Comparison of ENCODE assay signal across 22 cellular contexts in the genomic region with DNA sequence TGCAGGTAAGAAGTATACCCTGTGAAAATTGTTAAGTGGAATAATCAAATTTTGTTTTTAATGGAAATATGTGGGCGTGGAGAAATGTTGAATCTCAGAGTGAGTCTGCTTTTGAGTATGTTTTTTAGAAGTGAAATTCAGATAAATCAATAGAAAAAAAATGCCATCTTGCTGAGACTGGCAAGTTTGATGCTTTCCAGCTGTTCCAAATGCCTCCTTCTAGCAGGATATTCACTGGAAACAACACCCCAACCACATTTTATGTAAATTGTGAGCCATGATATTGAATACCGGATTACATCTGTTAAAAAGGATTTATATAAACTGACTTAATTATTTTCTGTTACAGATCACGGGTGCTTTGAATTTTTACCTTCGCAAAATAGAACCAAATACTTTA.
"Had no signal": no experiment of that assay in that cellular context is flagged by ENCODE, and none has a peak within 500 bp of the region (broad histone marks: within the 10 kb centered on the region; RNA-seq: fewer than 3 reads in every experiment).

No MANE protein-coding gene starts in this region.

- H3K4me3 ChIP-seq: coronary artery, dorsolateral prefrontal cortex, left ventricle myocardium inferior, lung, psoas muscle, right lobe of liver, spleen, thoracic aorta had no signal

- H3K27me3 ChIP-seq: dorsolateral prefrontal cortex, foreskin keratinocyte, right lobe of liver, spleen had no signal

- H3K36me3 ChIP-seq: left ventricle myocardium inferior, right lobe of liver, spleen, thoracic aorta had no signal

- H3K27me3 Mint-ChIP-seq: stimulated activated naive B cell treated with anti-CD40 and anti-IgM and Interleukin-4, amounts not matched to agents 10 μg/mL and 1 μg/mL and 100 μg/mL, for 72 hours; stimulated activated naive CD8-positive, alpha-beta T cell treated with anti-CD3 and anti-CD28 coated beads, Interleukin-15, amount 100 ng/mL, for 72 hours had no signal

- H3K27ac Mint-ChIP-seq: naive B cell; nephron; stimulated activated naive B cell treated with anti-CD40 and anti-IgM and Interleukin-4, amounts not matched to agents 10 μg/mL and 1 μg/mL and 100 μg/mL, for 72 hours; stimulated activated naive CD8-positive, alpha-beta T cell treated with anti-CD3 and anti-CD28 coated beads, Interleukin-15, amount 100 ng/mL, for 72 hours had no signal

- H3K9me3 Mint-ChIP-seq: naive B cell; nephron; stimulated activated naive B cell treated with anti-CD40 and anti-IgM and Interleukin-4, amounts not matched to agents 10 μg/mL and 1 μg/mL and 100 μg/mL, for 72 hours; stimulated activated naive CD8-positive, alpha-beta T cell treated with anti-CD3 and anti-CD28 coated beads, Interleukin-15, amount 100 ng/mL, for 72 hours had no signal

- H3K27ac ChIP-seq: coronary artery, dorsolateral prefrontal cortex, foreskin keratinocyte, left ventricle myocardium inferior, psoas muscle, right lobe of liver, spleen, thoracic aorta had no signal

- H3K4me3 Mint-ChIP-seq: naive B cell; nephron; stimulated activated naive B cell treated with anti-CD40 and anti-IgM and Interleukin-4, amounts not matched to agents 10 μg/mL and 1 μg/mL and 100 μg/mL, for 72 hours; stimulated activated naive CD8-positive, alpha-beta T cell treated with anti-CD3 and anti-CD28 coated beads, Interleukin-15, amount 100 ng/mL, for 72 hours had no signal

- H3K4me1 Mint-ChIP-seq: nephron; stimulated activated naive B cell treated with anti-CD40 and anti-IgM and Interleukin-4, amounts not matched to agents 10 μg/mL and 1 μg/mL and 100 μg/mL, for 72 hours; stimulated activated naive CD8-positive, alpha-beta T cell treated with anti-CD3 and anti-CD28 coated beads, Interleukin-15, amount 100 ng/mL, for 72 hours had no signal

- FAIRE-seq: kidney had no signal

- H3K9me3 ChIP-seq: left ventricle myocardium inferior, psoas muscle, right lobe of liver, spleen, thoracic aorta had no signal

- H3K36me3 Mint-ChIP-seq: naive B cell; stimulated activated naive B cell treated with anti-CD40 and anti-IgM and Interleukin-4, amounts not matched to agents 10 μg/mL and 1 μg/mL and 100 μg/mL, for 72 hours had no signal

- DNase-seq: dorsolateral prefrontal cortex; effector CD8-positive, alpha-beta T cell; foreskin keratinocyte; kidney; left cardiac atrium; left ventricle myocardium inferior; mesenchymal stem cell; midbrain; naive B cell; psoas muscle; retina; right lobe of liver; spleen; stimulated activated CD4-positive, alpha-beta T cell treated with anti-CD3 and anti-CD28 coated beads, Interleukin-2, amount 100 ng/mL, for 24 hours; stimulated activated CD4-positive, alpha-beta T cell treated with anti-CD3 and anti-CD28 coated beads, Interleukin-4, amount 100 ng/mL, for 4 hours; stimulated activated naive B cell treated with anti-CD40 and anti-IgM and Interleukin-4, amounts not matched to agents 10 μg/mL and 1 μg/mL and 100 μg/mL, for 72 hours; stimulated activated naive CD8-positive, alpha-beta T cell treated with anti-CD3 and anti-CD28 coated beads, Interleukin-15, amount 100 ng/mL, for 72 hours; trophoblast cell had no signal

- H3K4me1 ChIP-seq: foreskin keratinocyte, left ventricle myocardium inferior, psoas muscle, right lobe of liver, spleen had no signal
